In the genomic region with DNA sequence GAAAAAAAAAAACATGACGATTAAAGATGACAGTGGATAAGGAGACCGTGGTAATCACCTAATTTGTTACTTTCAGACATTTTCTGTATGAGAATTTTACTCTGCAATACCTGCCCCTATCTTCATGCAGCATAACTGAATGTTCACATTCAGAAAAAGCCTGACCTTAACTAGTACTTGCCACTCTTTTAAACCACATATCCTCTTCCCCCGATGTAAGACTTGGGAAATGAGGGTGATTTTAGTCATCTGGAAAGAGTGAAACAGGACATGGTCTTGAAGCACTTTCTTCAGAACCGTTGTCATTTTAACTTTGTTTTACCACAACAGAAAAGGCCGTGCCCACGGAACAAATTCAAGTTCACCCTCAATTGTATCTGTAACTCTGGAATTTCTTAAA, we compare ENCODE assay signal across 8 cellular contexts.
A peak's percentile ranks its signal among the peaks of the same experiment; 100 is the strongest.
DNase-seq lines count a peak whose midpoint lies in the region; ATAC-seq, FAIRE-seq and TF ChIP-seq lines count a peak whose summit lies in the region.
"Not testable (repeated sequence)": the region's sequence is repeated elsewhere in the genome, so short reads cannot be mapped to it uniquely, and the experiment has no call there.

No MANE protein-coding gene starts in this region.

- CTCF ChIA-PET in IMR-90 (lab: Yijun Ruan, JAX); activated CD8-positive, alpha-beta T cell treated with anti-CD3 and anti-CD28 coated beads for 36 hours (lab: Charles Lee): not testable (repeated sequence)

- H3K4me3 ChIP-seq in IMR-90 (ENCODE audit: insufficient read depth, low read depth, low read length): not testable (repeated sequence)

- not testable (repeated sequence) for H3K79me1 ChIP-seq in IMR-90 (ENCODE audit: low read depth in 1 of 2, low read length in 2 of 2)

- intact Hi-C loops in CD14-positive monocyte (cut with micrococcal nuclease); IMR-90 (cut with micrococcal nuclease); activated CD8-positive, alpha-beta T cell treated with anti-CD3 and anti-CD28 coated beads for 36 hours (cut with micrococcal nuclease): not testable (repeated sequence)

- H4K8ac ChIP-seq in IMR-90 (ENCODE audit: low read depth in 2 of 2, low read length in 2 of 2): not testable (repeated sequence)

- not testable (repeated sequence) for H2BK5ac ChIP-seq in IMR-90 (ENCODE audit: low read depth, low read length, poor library complexity, severe bottlenecking)

- H2AFZ ChIP-seq in IMR-90 (replicated peaks; ENCODE audit: low read length, poor library complexity): not testable (repeated sequence)

- not testable (repeated sequence) for H2BK120ac ChIP-seq in IMR-90 (ENCODE audit: low read depth, low read length)

- not testable (repeated sequence) for H2AK9ac ChIP-seq in IMR-90 (replicated peaks; ENCODE audit: low read depth, low read length, poor library complexity)

- not testable (repeated sequence) for H3K27ac ChIP-seq in IMR-90 (ENCODE audit: insufficient read depth, low read length)

- TF ChIP-seq CTCF in CD14-positive monocyte (IDR thresholded peaks at IDR 0.05); IMR-90 (conservative IDR thresholded peaks at IDR 0.05; ENCODE audit: low read depth, low read length); activated CD8-positive, alpha-beta T cell treated with anti-CD3 and anti-CD28 coated beads for 36 hours (IDR thresholded peaks at IDR 0.05): not testable (repeated sequence)

- not testable (repeated sequence) for H3K36me3 ChIP-seq in IMR-90 (ENCODE audit: control insufficient read depth, insufficient read depth, low read length)

- H3K27me3 ChIP-seq in IMR-90 (ENCODE audit: control insufficient read depth, insufficient read depth, low read length): not testable (repeated sequence)

- H3K56ac ChIP-seq in IMR-90 (ENCODE audit: extremely low read depth, insufficient read depth, low read length): not testable (repeated sequence)

- dilution Hi-C loops in IMR-90 (cut with HindIII; ENCODE audit: low sequenced_read_pairs, unreplicated experiment): not testable (repeated sequence)

- H4K91ac ChIP-seq in IMR-90 (ENCODE audit: insufficient read depth, low read depth, low read length): not testable (repeated sequence)

- H3K4me2 ChIP-seq in IMR-90 (ENCODE audit: low read depth, low read length): not testable (repeated sequence)

- FAIRE-seq in RCC 7860 (lab: Jason Lieb, UNC): peak; percentile 86

- H3K23ac ChIP-seq in IMR-90 (ENCODE audit: low read depth, low read length): not testable (repeated sequence)

- not testable (repeated sequence) for H2BK15ac ChIP-seq in IMR-90 (ENCODE audit: low read depth, low read length)

- not testable (repeated sequence) for H3K9me1 ChIP-seq in IMR-90 (ENCODE audit: insufficient read depth, low read length)

- not testable (repeated sequence) for BruUV-seq in IMR-90 (replicated peaks; lab: Mats Ljungman, UMichigan)

- peaks cover 10% of the 10 kb centered on the region for H4K20me1 ChIP-seq in IMR-90 (ENCODE audit: insufficient read depth, low read length)

- not testable (repeated sequence) for DNase-seq in CD14-positive monocyte (ENCODE audit: low spot score); IMR-90; RCC 7860 (ENCODE audit: low spot score); activated CD8-positive, alpha-beta T cell treated with anti-CD3 and anti-CD28 coated beads for 36 hours; activated naive CD8-positive, alpha-beta T cell treated with anti-CD3 and anti-CD28 coated beads, Interleukin-2, amount 10 ng/mL, durations not matched to agents 7 days and 5 days; natural killer cell treated with Interleukin-12 subunit alpha and Interleukin-12 subunit beta and Interleukin-15 and Interleukin-18, amount 100 ng/mL, for 72 hours (ENCODE audit: low spot score); stimulated activated naive B cell treated with anti-CD40 and anti-IgM and Interleukin-4, amounts not matched to agents 10 μg/mL and 1 μg/mL and 100 μg/mL, for 72 hours

- H3K4me1 Mint-ChIP-seq in CD14-positive monocyte; activated T-helper 17 cell treated with anti-CD3 and anti-CD28 coated beads, Interleukin-2, amount 50 U/mL, for 72 hours; activated naive CD8-positive, alpha-beta T cell treated with anti-CD3 and anti-CD28 coated beads, Interleukin-2, amount 10 ng/mL, durations not matched to agents 7 days and 5 days; natural killer cell treated with Interleukin-12 subunit alpha and Interleukin-12 subunit beta and Interleukin-15 and Interleukin-18, amount 100 ng/mL, for 72 hours (ENCODE audit: low read depth in 2 of 2); stimulated activated naive B cell treated with anti-CD40 and anti-IgM and Interleukin-4, amounts not matched to agents 10 μg/mL and 1 μg/mL and 100 μg/mL, for 72 hours: not testable (repeated sequence)
- peaks cover 13% of the 10 kb centered on the region for H3K4me1 Mint-ChIP-seq in activated CD8-positive, alpha-beta T cell treated with anti-CD3 and anti-CD28 coated beads for 36 hours (ENCODE audit: low read depth)

- H4K5ac ChIP-seq in IMR-90 (ENCODE audit: low read depth, low read length): not testable (repeated sequence)

- H3K4ac ChIP-seq in IMR-90 (ENCODE audit: low read depth, low read length): not testable (repeated sequence)

- not testable (repeated sequence) for TF ChIP-seq RAD21 in IMR-90 (IDR thresholded peaks at IDR 0.05; ENCODE audit: low read length)

- peak; percentile 13; the same call in 1 of the 2 replicates for ATAC-seq in IMR-90 (ENCODE audit: low read depth)
- ATAC-seq in activated CD8-positive, alpha-beta T cell treated with anti-CD3 and anti-CD28 coated beads for 36 hours: peak; percentile 50
- ATAC-seq in activated T-helper 17 cell treated with anti-CD3 and anti-CD28 coated beads, Interleukin-2, amount 50 U/mL, for 72 hours (replicated peaks): peak; percentile 61
- ATAC-seq in activated naive CD8-positive, alpha-beta T cell treated with anti-CD3 and anti-CD28 coated beads, Interleukin-2, amount 10 ng/mL, durations not matched to agents 7 days and 5 days (ENCODE audit: low read depth): peak; percentile 62
- ATAC-seq in natural killer cell treated with Interleukin-12 subunit alpha and Interleukin-12 subunit beta and Interleukin-15 and Interleukin-18, amount 100 ng/mL, for 72 hours: peak; percentile 69 to 70
- peak; percentile 63 for ATAC-seq in stimulated activated naive B cell treated with anti-CD40 and anti-IgM and Interleukin-4, amounts not matched to agents 10 μg/mL and 1 μg/mL and 100 μg/mL, for 72 hours (replicated peaks)

- peak overlapping the region in 1 of 2 donors; percentile 57 for H3K4me3 Mint-ChIP-seq in CD14-positive monocyte
- not testable (repeated sequence) for H3K4me3 Mint-ChIP-seq in activated CD8-positive, alpha-beta T cell treated with anti-CD3 and anti-CD28 coated beads for 36 hours; activated T-helper 17 cell treated with anti-CD3 and anti-CD28 coated beads, Interleukin-2, amount 50 U/mL, for 72 hours; natural killer cell treated with Interleukin-12 subunit alpha and Interleukin-12 subunit beta and Interleukin-15 and Interleukin-18, amount 100 ng/mL, for 72 hours; stimulated activated naive B cell treated with anti-CD40 and anti-IgM and Interleukin-4, amounts not matched to agents 10 μg/mL and 1 μg/mL and 100 μg/mL, for 72 hours
- peak overlapping the region; percentile 47 for H3K4me3 Mint-ChIP-seq in activated naive CD8-positive, alpha-beta T cell treated with anti-CD3 and anti-CD28 coated beads, Interleukin-2, amount 10 ng/mL, durations not matched to agents 7 days and 5 days

- H3K9ac ChIP-seq in IMR-90 (ENCODE audit: low read depth, low read length): not testable (repeated sequence)

- TF ChIP-seq POLR2A in IMR-90 (IDR thresholded peaks at IDR 0.05; ENCODE audit: low read depth, low read length): not testable (repeated sequence)

- H3K4me1 ChIP-seq in IMR-90 (ENCODE audit: control insufficient read depth, insufficient read depth, low read length): not testable (repeated sequence)

- WGBS in IMR-90 (ENCODE audit: extremely low coverage in 2 of 2, insufficient read length in 1 of 2), 2 experiments: no CpG with 5 or more reads among the region's 6 CpGs

- not testable (repeated sequence) for H3K27me3 Mint-ChIP-seq in CD14-positive monocyte (ENCODE audit: low read depth in 3 of 3); activated CD8-positive, alpha-beta T cell treated with anti-CD3 and anti-CD28 coated beads for 36 hours; activated T-helper 17 cell treated with anti-CD3 and anti-CD28 coated beads, Interleukin-2, amount 50 U/mL, for 72 hours; activated naive CD8-positive, alpha-beta T cell treated with anti-CD3 and anti-CD28 coated beads, Interleukin-2, amount 10 ng/mL, durations not matched to agents 7 days and 5 days; natural killer cell treated with Interleukin-12 subunit alpha and Interleukin-12 subunit beta and Interleukin-15 and Interleukin-18, amount 100 ng/mL, for 72 hours; stimulated activated naive B cell treated with anti-CD40 and anti-IgM and Interleukin-4, amounts not matched to agents 10 μg/mL and 1 μg/mL and 100 μg/mL, for 72 hours

- not testable (repeated sequence) for H3K18ac ChIP-seq in IMR-90 (ENCODE audit: low read depth, low read length)

- not testable (repeated sequence) for H3K9me3 Mint-ChIP-seq in CD14-positive monocyte; activated CD8-positive, alpha-beta T cell treated with anti-CD3 and anti-CD28 coated beads for 36 hours; activated T-helper 17 cell treated with anti-CD3 and anti-CD28 coated beads, Interleukin-2, amount 50 U/mL, for 72 hours; activated naive CD8-positive, alpha-beta T cell treated with anti-CD3 and anti-CD28 coated beads, Interleukin-2, amount 10 ng/mL, durations not matched to agents 7 days and 5 days; natural killer cell treated with Interleukin-12 subunit alpha and Interleukin-12 subunit beta and Interleukin-15 and Interleukin-18, amount 100 ng/mL, for 72 hours; stimulated activated naive B cell treated with anti-CD40 and anti-IgM and Interleukin-4, amounts not matched to agents 10 μg/mL and 1 μg/mL and 100 μg/mL, for 72 hours

- H2AK5ac ChIP-seq in IMR-90 (ENCODE audit: low read depth, low read length): not testable (repeated sequence)

- H3K9me3 ChIP-seq in IMR-90 (ENCODE audit: control insufficient read depth, insufficient read depth, low read length): not testable (repeated sequence)

- H3K14ac ChIP-seq in IMR-90 (replicated peaks; ENCODE audit: low read depth, low read length): not testable (repeated sequence)

- H3K36me3 Mint-ChIP-seq in CD14-positive monocyte; activated CD8-positive, alpha-beta T cell treated with anti-CD3 and anti-CD28 coated beads for 36 hours (ENCODE audit: low read depth); activated T-helper 17 cell treated with anti-CD3 and anti-CD28 coated beads, Interleukin-2, amount 50 U/mL, for 72 hours (ENCODE audit: low read depth); activated naive CD8-positive, alpha-beta T cell treated with anti-CD3 and anti-CD28 coated beads, Interleukin-2, amount 10 ng/mL, durations not matched to agents 7 days and 5 days; natural killer cell treated with Interleukin-12 subunit alpha and Interleukin-12 subunit beta and Interleukin-15 and Interleukin-18, amount 100 ng/mL, for 72 hours; stimulated activated naive B cell treated with anti-CD40 and anti-IgM and Interleukin-4, amounts not matched to agents 10 μg/mL and 1 μg/mL and 100 μg/mL, for 72 hours: not testable (repeated sequence)

- peak overlapping the region in 5 of 7 donors; percentile 18 to 75 (median 66) for H3K27ac Mint-ChIP-seq in CD14-positive monocyte
- H3K27ac Mint-ChIP-seq in activated CD8-positive, alpha-beta T cell treated with anti-CD3 and anti-CD28 coated beads for 36 hours: peak overlapping the region; percentile 76
- not testable (repeated sequence) for H3K27ac Mint-ChIP-seq in activated T-helper 17 cell treated with anti-CD3 and anti-CD28 coated beads, Interleukin-2, amount 50 U/mL, for 72 hours; activated naive CD8-positive, alpha-beta T cell treated with anti-CD3 and anti-CD28 coated beads, Interleukin-2, amount 10 ng/mL, durations not matched to agents 7 days and 5 days; natural killer cell treated with Interleukin-12 subunit alpha and Interleukin-12 subunit beta and Interleukin-15 and Interleukin-18, amount 100 ng/mL, for 72 hours
- H3K27ac Mint-ChIP-seq in stimulated activated naive B cell treated with anti-CD40 and anti-IgM and Interleukin-4, amounts not matched to agents 10 μg/mL and 1 μg/mL and 100 μg/mL, for 72 hours: peak overlapping the region; percentile 37

- POLR2A ChIA-PET in IMR-90 (lab: Charles Lee; ENCODE audit: unreplicated experiment); activated CD8-positive, alpha-beta T cell treated with anti-CD3 and anti-CD28 coated beads for 36 hours (lab: Charles Lee); activated naive CD8-positive, alpha-beta T cell treated with anti-CD3 and anti-CD28 coated beads, Interleukin-2, amount 10 ng/mL, durations not matched to agents 7 days and 5 days (lab: Charles Lee): not testable (repeated sequence)

- in situ Hi-C loops in IMR-90 (cut with MboI; ENCODE audit: low sequenced_read_pairs): not testable (repeated sequence)

- H2BK20ac ChIP-seq in IMR-90 (ENCODE audit: low read depth, low read length): not testable (repeated sequence)

Comparison
In these comparisons a context has a peak if more than half of its experiments do, and no peak if none do; other contexts are left out.
1. ATAC-seq: peak in every context shown above with its lines; median percentile 70 in natural killer cell treated with Interleukin-12 subunit alpha and Interleukin-12 subunit beta and Interleukin-15 and Interleukin-18, amount 100 ng/mL, for 72 hours; 63 in stimulated activated naive B cell treated with anti-CD40 and anti-IgM and Interleukin-4, amounts not matched to agents 10 μg/mL and 1 μg/mL and 100 μg/mL, for 72 hours; 62 in activated naive CD8-positive, alpha-beta T cell treated with anti-CD3 and anti-CD28 coated beads, Interleukin-2, amount 10 ng/mL, durations not matched to agents 7 days and 5 days; 61 in activated T-helper 17 cell treated with anti-CD3 and anti-CD28 coated beads, Interleukin-2, amount 50 U/mL, for 72 hours; 50 in activated CD8-positive, alpha-beta T cell treated with anti-CD3 and anti-CD28 coated beads for 36 hours; 13 in IMR-90.